Comparison of ENCODE assay signal across 1 cellular context in genomic region chr1:8847990-8848389, GRCh38.
TF ChIP-seq lines count a peak whose summit lies in the region.

No MANE protein-coding gene starts in this region.

TF ChIP-seq in HepG2, 621 proteins besides CTCF, POLR2A, EP300 and RAD21 (continued from another document):
- TF ChIP-seq DZIP1 (CRISPR knock-in tag; IDR thresholded peaks at IDR 0.05), result no peak
- TF ChIP-seq ZFP90 (CRISPR knock-in tag; IDR thresholded peaks at IDR 0.05; ENCODE audit: borderline replicate concordance), result no peak
- TF ChIP-seq ETV5 (CRISPR knock-in tag; IDR thresholded peaks at IDR 0.05; ENCODE audit: borderline replicate concordance), result peak; percentile 29; the same call in 1 of the 2 replicates
- TF ChIP-seq SOX13 (IDR thresholded peaks at IDR 0.05), result no peak
- TF ChIP-seq SOX13 (CRISPR knock-in tag; conservative IDR thresholded peaks at IDR 0.05 in 1 of 2, IDR thresholded peaks at IDR 0.05 in 1 of 2), result 0 out of 4 replicates have a peak, but pooled peaks of 1 of the 2 experiments have one; percentile 21
- TF ChIP-seq ZMYM3 (CRISPR knock-in tag; IDR thresholded peaks at IDR 0.05), result peak; percentile 92
- TF ChIP-seq POGZ (CRISPR knock-in tag; IDR thresholded peaks at IDR 0.05), result peak; percentile 63; the same call in 1 of the 2 replicates
- no peak for TF ChIP-seq ZFP82 (CRISPR knock-in tag; IDR thresholded peaks at IDR 0.05; ENCODE audit: borderline replicate concordance)
- 0 out of 2 replicates have a peak, but pooled peaks have one; percentile 64 for TF ChIP-seq SALL1 (CRISPR knock-in tag; IDR thresholded peaks at IDR 0.05)
- TF ChIP-seq ZSCAN29 (CRISPR knock-in tag; conservative IDR thresholded peaks at IDR 0.05), result no peak
- TF ChIP-seq HNF4G (IDR thresholded peaks at IDR 0.05; ENCODE audit: borderline replicate concordance, low read depth, low read length), result peak; percentile 36; the same call in 1 of the 2 replicates
- TF ChIP-seq HNF4G (CRISPR knock-in tag; IDR thresholded peaks at IDR 0.05; ENCODE audit: borderline replicate concordance, low read depth), result peak; percentile 53; the same call in 1 of the 2 replicates
- TF ChIP-seq ZNF691 (CRISPR knock-in tag; IDR thresholded peaks at IDR 0.05; ENCODE audit: borderline replicate concordance, low read depth), result no peak
- TF ChIP-seq FOSL2 (CRISPR knock-in tag; IDR thresholded peaks at IDR 0.05), result 0 out of 2 replicates have a peak, but pooled peaks have one; percentile 8
- no peak for TF ChIP-seq ZNF710 (CRISPR knock-in tag; IDR thresholded peaks at IDR 0.05; ENCODE audit: borderline replicate concordance)
- TF ChIP-seq SOX6 (IDR thresholded peaks at IDR 0.05), result no peak
- 0 out of 2 replicates have a peak, but pooled peaks have one; percentile 29 for TF ChIP-seq SOX6 (CRISPR knock-in tag; IDR thresholded peaks at IDR 0.05)
- TF ChIP-seq TRIM22 (IDR thresholded peaks at IDR 0.05), result no peak
- TF ChIP-seq DR1 (CRISPR knock-in tag; IDR thresholded peaks at IDR 0.05), result no peak
- 0 out of 2 replicates have a peak, but pooled peaks have one; percentile 49 for TF ChIP-seq ZNF451 (CRISPR knock-in tag; IDR thresholded peaks at IDR 0.05)
- 0 out of 2 replicates have a peak, but pooled peaks have one; percentile 28 for TF ChIP-seq RELA (CRISPR knock-in tag; IDR thresholded peaks at IDR 0.05)
- no peak for TF ChIP-seq CC2D1A (CRISPR knock-in tag; IDR thresholded peaks at IDR 0.05)
- peak; percentile 46; the same call in 1 of the 2 replicates for TF ChIP-seq ELF3 (CRISPR knock-in tag; IDR thresholded peaks at IDR 0.05)
- no peak for TF ChIP-seq MBNL3 (CRISPR knock-in tag; conservative IDR thresholded peaks at IDR 0.05)
- 0 out of 2 replicates have a peak, but pooled peaks have one; percentile 46 for TF ChIP-seq NFATC3 (CRISPR knock-in tag; IDR thresholded peaks at IDR 0.05)
- TF ChIP-seq PITX1 (CRISPR knock-in tag; IDR thresholded peaks at IDR 0.05), result peak; percentile 56; the same call in 1 of the 2 replicates
- TF ChIP-seq SMYD3 (CRISPR knock-in tag; IDR thresholded peaks at IDR 0.05), result no peak
- TF ChIP-seq ZNF513 (CRISPR knock-in tag; conservative IDR thresholded peaks at IDR 0.05), result no peak
- no peak for TF ChIP-seq ZNF552 (CRISPR knock-in tag; IDR thresholded peaks at IDR 0.05; ENCODE audit: borderline replicate concordance)
- TF ChIP-seq IRX3 (CRISPR knock-in tag; IDR thresholded peaks at IDR 0.05; ENCODE audit: borderline replicate concordance, low read depth), result no peak
- TF ChIP-seq ZNF280D (CRISPR knock-in tag; IDR thresholded peaks at IDR 0.05), result 0 out of 2 replicates have a peak, but pooled peaks have one; percentile 41
- no peak for TF ChIP-seq MAFF (IDR thresholded peaks at IDR 0.05; ENCODE audit: low read depth, low read length)
- TF ChIP-seq CBX2 (IDR thresholded peaks at IDR 0.05; ENCODE audit: low read depth, low read length), result no peak
- no peak for TF ChIP-seq CBX2 (CRISPR knock-in tag; IDR thresholded peaks at IDR 0.05; ENCODE audit: low read depth)
- TF ChIP-seq ZNF768 (CRISPR knock-in tag; IDR thresholded peaks at IDR 0.05), result peak; percentile 53; the same call in 1 of the 2 replicates
- no peak for TF ChIP-seq MXD4 (CRISPR knock-in tag; IDR thresholded peaks at IDR 0.05)
- TF ChIP-seq HNRNPL (IDR thresholded peaks at IDR 0.05; ENCODE audit: low read depth, low read length), result 0 out of 2 replicates have a peak, but pooled peaks have one; percentile 51
- no peak for TF ChIP-seq ZBTB38 (CRISPR knock-in tag; IDR thresholded peaks at IDR 0.05)
- no peak for TF ChIP-seq RARG (CRISPR knock-in tag; IDR thresholded peaks at IDR 0.05; ENCODE audit: low read depth)
- TF ChIP-seq BRF2 (CRISPR knock-in tag; IDR thresholded peaks at IDR 0.05), result no peak
- TF ChIP-seq TP53 (CRISPR knock-in tag; conservative IDR thresholded peaks at IDR 0.05), result no peak
- no peak for TF ChIP-seq ZMAT5 (CRISPR knock-in tag; IDR thresholded peaks at IDR 0.05; ENCODE audit: borderline replicate concordance, low read depth)
- no peak for TF ChIP-seq ZNF839 (CRISPR knock-in tag; IDR thresholded peaks at IDR 0.05; ENCODE audit: borderline replicate concordance)
- TF ChIP-seq FOXC1 (CRISPR knock-in tag; IDR thresholded peaks at IDR 0.05; ENCODE audit: borderline replicate concordance), result 0 out of 2 replicates have a peak, but pooled peaks have one; percentile 17
- TF ChIP-seq ZNF235 (CRISPR knock-in tag; IDR thresholded peaks at IDR 0.05; ENCODE audit: borderline replicate concordance), result no peak
- no peak for TF ChIP-seq MNT (IDR thresholded peaks at IDR 0.05)
- no peak for TF ChIP-seq ZNF773 (CRISPR knock-in tag; IDR thresholded peaks at IDR 0.05; ENCODE audit: borderline replicate concordance)
- peak; percentile 28; the same call in 1 of the 2 replicates for TF ChIP-seq ZNF629 (CRISPR knock-in tag; conservative IDR thresholded peaks at IDR 0.05)
- no peak for TF ChIP-seq ZSCAN20 (CRISPR knock-in tag; IDR thresholded peaks at IDR 0.05; ENCODE audit: borderline replicate concordance)
- no peak for TF ChIP-seq GTF2F1 (IDR thresholded peaks at IDR 0.05; ENCODE audit: low read length)
- 0 out of 2 replicates have a peak, but pooled peaks have one; percentile 34 for TF ChIP-seq ZNF704 (CRISPR knock-in tag; IDR thresholded peaks at IDR 0.05; ENCODE audit: borderline replicate concordance)
- no peak for TF ChIP-seq SYNCRIP (IDR thresholded peaks at IDR 0.05; ENCODE audit: insufficient read depth, low read depth, low read length)
